ENCODE assay signal across 17 cellular contexts in genomic region chr7:18402488-18403183, GRCh38.
DNase-seq lines count a peak whose midpoint lies in the region; ATAC-seq and TF ChIP-seq lines count a peak whose summit lies in the region.
"Had no signal": no experiment of that assay in that cellular context is flagged by ENCODE, and none has a peak within 500 bp of the region (broad histone marks: within the 10 kb centered on the region; RNA-seq: fewer than 3 reads in every experiment).

No MANE protein-coding gene starts in this region.

- no peaks in the 10 kb centered on the region for H3K79me2 ChIP-seq in mammary epithelial cell (ENCODE audit: insufficient read depth, low read length)

- H3K4me1 Mint-ChIP-seq in MCF 10A (ENCODE audit: insufficient read depth, unreplicated experiment) = peaks cover 10% of the 10 kb centered on the region
- H3K4me1 Mint-ChIP-seq in activated B cell treated with CpG ODN at 0.5 μM for 24 hours = peaks cover 60% of the 10 kb centered on the region
- H3K4me1 Mint-ChIP-seq: activated CD4-positive, alpha-beta T cell treated with anti-CD3 and anti-CD28 coated beads, Interleukin-2, amount 10 ng/mL, durations not matched to agents 7 days and 5 days had no signal

- H3K9me3 ChIP-seq in mammary epithelial cell (replicated peaks; ENCODE audit: insufficient read depth, low read length) = no peaks in the 10 kb centered on the region
- no peaks in the 10 kb centered on the region for H3K9me3 ChIP-seq in right atrium auricular region
- H3K9me3 ChIP-seq: neutrophil, spleen, thoracic aorta had no signal

- H3K27me3 ChIP-seq in mammary epithelial cell (ENCODE audit: insufficient read depth, low read length) = no peaks in the 10 kb centered on the region
- no peaks in the 10 kb centered on the region for H3K27me3 ChIP-seq in right atrium auricular region
- H3K27me3 ChIP-seq: neutrophil, spleen had no signal

- dilution Hi-C loops in mammary epithelial cell (cut with HindIII; ENCODE audit: low sequenced_read_pairs) = no loop called here

- H3K4me2 ChIP-seq in mammary epithelial cell (ENCODE audit: insufficient read depth, low read depth, low read length) = no peak overlapping the region

- no peak for TF ChIP-seq CTCF in MCF 10A (IDR thresholded peaks at IDR 0.05; ENCODE audit: unreplicated experiment)
- no peak for TF ChIP-seq CTCF in mammary epithelial cell (conservative IDR thresholded peaks at IDR 0.05 in 1 of 2, IDR thresholded peaks at IDR 0.05 in 1 of 2; ENCODE audit: extremely low read depth in 1 of 2, insufficient read depth in 1 of 2, low read depth in 1 of 2, low read length in 2 of 2)
- TF ChIP-seq CTCF in activated B cell treated with CpG ODN at 0.5 μM for 24 hours (IDR thresholded peaks at IDR 0.05) = no peak
- no peak for TF ChIP-seq CTCF in fibroblast of villous mesenchyme (IDR thresholded peaks at IDR 0.05; ENCODE audit: insufficient read depth, low read depth, low read length)
- no peak for TF ChIP-seq CTCF in right atrium auricular region (IDR thresholded peaks at IDR 0.05)

- no TSS peak for BruUV-seq in MCF 10A (replicated peaks; lab: Mats Ljungman, UMichigan)
- BruUV-seq in mammary epithelial cell (replicated peaks; lab: Mats Ljungman, UMichigan) = no TSS peak

- CTCF ChIA-PET in MCF 10A (lab: Yijun Ruan, JAX) (interaction anchor here (1.0 kb wide), 1 partner anchor 17 kb away, joined by 3 read pairs; no protein-coding TSS in a partner anchor), mammary epithelial cell (lab: Charles Lee; ENCODE audit: low non-redundant PET) (no interaction called here), activated B cell treated with CpG ODN at 0.5 μM for 24 hours (lab: Charles Lee) (interaction anchor here (1.0 to 1.2 kb wide), 2 partner anchors 45 to 263 kb away, joined by 3 to 4 read pairs; no protein-coding TSS in a partner anchor)

- no peak overlapping the region for H3K27ac ChIP-seq in mammary epithelial cell (ENCODE audit: insufficient read depth, low read depth, low read length)
- no peak overlapping the region for H3K27ac ChIP-seq in right atrium auricular region
- H3K27ac ChIP-seq: neutrophil, thoracic aorta had no signal

- POLR2A ChIA-PET in MCF 10A (lab: Yijun Ruan, JAX) = interaction anchor here (0.8 to 1.0 kb wide), 2 partner anchors 14 to 38 kb away, joined by 3 to 5 read pairs; no protein-coding TSS in a partner anchor
- POLR2A ChIA-PET in activated B cell treated with CpG ODN at 0.5 μM for 24 hours (lab: Charles Lee) = no interaction called here

- H3K27ac Mint-ChIP-seq in MCF 10A (ENCODE audit: low read depth, unreplicated experiment) = no peak overlapping the region
- peak overlapping the region; percentile 71 for H3K27ac Mint-ChIP-seq in activated B cell treated with CpG ODN at 0.5 μM for 24 hours
- H3K27ac Mint-ChIP-seq: activated CD4-positive, alpha-beta T cell treated with anti-CD3 and anti-CD28 coated beads, Interleukin-2, amount 10 ng/mL, durations not matched to agents 7 days and 5 days; activated T-cell treated with anti-CD3 and anti-CD28 coated beads, Interleukin-2, amount 50 U/mL, for 72 hours had no signal

- in situ Hi-C loops in mammary epithelial cell (cut with MboI; ENCODE audit: low sequenced_read_pairs in 2 of 2) = no loop called here

- H3K36me3 ChIP-seq in mammary epithelial cell (ENCODE audit: insufficient read depth, low read length) (no peaks in the 10 kb centered on the region), right atrium auricular region (no peaks in the 10 kb centered on the region)
- H3K36me3 ChIP-seq: neutrophil, spleen, thoracic aorta had no signal

- H3K4me3 Mint-ChIP-seq in MCF 10A (ENCODE audit: unreplicated experiment) (no peak overlapping the region), activated B cell treated with CpG ODN at 0.5 μM for 24 hours (peak overlapping the region; percentile 32)
- H3K4me3 Mint-ChIP-seq: activated CD4-positive, alpha-beta T cell treated with anti-CD3 and anti-CD28 coated beads, Interleukin-2, amount 10 ng/mL, durations not matched to agents 7 days and 5 days; activated T-cell treated with anti-CD3 and anti-CD28 coated beads, Interleukin-2, amount 50 U/mL, for 72 hours had no signal

- H3K9ac ChIP-seq in mammary epithelial cell (ENCODE audit: insufficient read depth, low read length) = no peak overlapping the region

- H4K20me1 ChIP-seq in mammary epithelial cell (ENCODE audit: insufficient read depth, low read length) = no peaks in the 10 kb centered on the region

- no peak overlapping the region for H2AFZ ChIP-seq in mammary epithelial cell (ENCODE audit: low read depth, low read length)

- H3K9me3 Mint-ChIP-seq in MCF 10A (ENCODE audit: unreplicated experiment) (peaks cover 5% of the 10 kb centered on the region), activated B cell treated with CpG ODN at 0.5 μM for 24 hours (no peaks in the 10 kb centered on the region)
- H3K9me3 Mint-ChIP-seq: activated CD4-positive, alpha-beta T cell treated with anti-CD3 and anti-CD28 coated beads, Interleukin-2, amount 10 ng/mL, durations not matched to agents 7 days and 5 days; activated T-cell treated with anti-CD3 and anti-CD28 coated beads, Interleukin-2, amount 50 U/mL, for 72 hours had no signal

- H3K4me1 ChIP-seq in mammary epithelial cell (ENCODE audit: insufficient read depth, low read length) (peaks cover 11% of the 10 kb centered on the region), right atrium auricular region (no peaks in the 10 kb centered on the region)

- WGBS in mammary epithelial cell (ENCODE audit: low coverage, missing lambda C conversion rate) = 93% methylated on average over 5 of the region's 5 CpGs

- H3K36me3 Mint-ChIP-seq in MCF 10A (ENCODE audit: insufficient read depth, unreplicated experiment) = no peaks in the 10 kb centered on the region
- no peaks in the 10 kb centered on the region for H3K36me3 Mint-ChIP-seq in activated B cell treated with CpG ODN at 0.5 μM for 24 hours (ENCODE audit: low read depth)

- DNase-seq in MCF 10A (ENCODE audit: unreplicated experiment) (peak; percentile 57), mammary epithelial cell (no peak), activated B cell treated with CpG ODN at 0.5 μM for 24 hours (no peak), fibroblast of villous mesenchyme (ENCODE audit: low read depth) (peak; percentile 90), right atrium auricular region (ENCODE audit: low spot score) (no peak)
- no peak for DNase-seq in activated CD4-positive, alpha-beta T cell treated with anti-CD3 and anti-CD28 coated beads for 4 hours
- DNase-seq: 8988T; activated CD4-positive, alpha-beta T cell treated with anti-CD3 and anti-CD28 coated beads, Interleukin-2, amount 10 ng/mL, durations not matched to agents 7 days and 5 days; activated T-cell treated with anti-CD3 and anti-CD28 coated beads, Interleukin-2, amount 50 U/mL, for 72 hours; DMS79 treated with DMSO at 0.1 percent for 48 hours; MM.1S; spleen had no signal

- intact Hi-C loops in MCF 10A (cut with micrococcal nuclease) (no loop called here), mammary epithelial cell (cut with micrococcal nuclease) (no loop called here), activated B cell treated with CpG ODN at 0.5 μM for 24 hours (cut with micrococcal nuclease) (loop anchor here (2.0 kb wide), 1 partner anchor 20 kb away; no protein-coding TSS in a partner anchor)

- H3K27me3 Mint-ChIP-seq in MCF 10A (ENCODE audit: insufficient read depth, unreplicated experiment) (no peaks in the 10 kb centered on the region), activated B cell treated with CpG ODN at 0.5 μM for 24 hours (no peaks in the 10 kb centered on the region)

- no peak overlapping the region for H3K4me3 ChIP-seq in mammary epithelial cell (replicated peaks in 1 of 3; ENCODE audit: insufficient read depth in 1 of 3, low read depth in 2 of 3, low read length in 3 of 3)
- H3K4me3 ChIP-seq in fibroblast of villous mesenchyme (ENCODE audit: low read depth, low read length) = no peak overlapping the region
- H3K4me3 ChIP-seq in right atrium auricular region = no peak overlapping the region
- H3K4me3 ChIP-seq: GM12878, spleen, thoracic aorta had no signal

- no peak for ATAC-seq in activated B cell treated with CpG ODN at 0.5 μM for 24 hours (ENCODE audit: low read depth)
- no peak for ATAC-seq in GM21360 (IDR thresholded peaks at IDR 0.05; ENCODE audit: unreplicated experiment)
- ATAC-seq in esophagus mucosa = no peak
- ATAC-seq: activated T-cell treated with anti-CD3 and anti-CD28 coated beads, Interleukin-2, amount 50 U/mL, for 72 hours; GM12878 had no signal

Comparison
In these comparisons a context has a peak if more than half of its experiments do, and no peak if none do; other contexts are left out.
1. DNase-seq: peak in MCF 10A (single experiment) and fibroblast of villous mesenchyme (single experiment); none in mammary epithelial cell (single experiment), activated B cell treated with CpG ODN at 0.5 μM for 24 hours (single experiment), activated CD4-positive, alpha-beta T cell treated with anti-CD3 and anti-CD28 coated beads for 4 hours (0 of 2) and right atrium auricular region (single experiment).